ENCODE assay signal across 19 cellular contexts in genomic region chr9:2466703-2467102, GRCh38.
DNase-seq lines count a peak whose midpoint lies in the region; ATAC-seq and TF ChIP-seq lines count a peak whose summit lies in the region.
"Had no signal": no experiment of that assay in that cellular context is flagged by ENCODE, and none has a peak within 500 bp of the region (broad histone marks: within the 10 kb centered on the region; RNA-seq: fewer than 3 reads in every experiment).

No MANE protein-coding gene starts in this region.

- intact Hi-C loops in aorta (cut with DNase I): no loop called here

- H3K27ac ChIP-seq in C4-2B: peak overlapping the region; percentile 38; the same call in 1 of the 2 replicates
- H3K27ac ChIP-seq in aorta (ENCODE audit: low read depth in 1 of 2, low read length in 2 of 2): no peak overlapping the region
- H3K27ac ChIP-seq: suprapubic skin had no signal

- no peaks in the 10 kb centered on the region for H3K27me3 ChIP-seq in aorta (ENCODE audit: control insufficient read depth in 1 of 2, insufficient read depth in 2 of 2, low read length in 1 of 2)
- H3K27me3 ChIP-seq: cardiac muscle cell, suprapubic skin had no signal

- no peaks in the 10 kb centered on the region for H3K36me3 Mint-ChIP-seq in HFFc6 (ENCODE audit: low read depth)
- H3K36me3 Mint-ChIP-seq: activated CD8-positive, alpha-beta memory T cell treated with anti-CD3 and anti-CD28 coated beads, Interleukin-2, amount 10 ng/mL, durations not matched to agents 7 days and 5 days; immature natural killer cell had no signal

- H3K9me3 ChIP-seq in aorta (ENCODE audit: control insufficient read depth, low read length): no peaks in the 10 kb centered on the region
- H3K9me3 ChIP-seq: suprapubic skin had no signal

- no peak overlapping the region for H3K27ac Mint-ChIP-seq in HFFc6
- H3K27ac Mint-ChIP-seq: activated CD8-positive, alpha-beta memory T cell treated with anti-CD3 and anti-CD28 coated beads, Interleukin-2, amount 10 ng/mL, durations not matched to agents 7 days and 5 days; activated naive CD4-positive, alpha-beta T cell treated with anti-CD3 and anti-CD28 coated beads for 36 hours; immature natural killer cell had no signal

- peaks cover 2% of the 10 kb centered on the region; the same call in 1 of the 2 replicates for H3K27me3 Mint-ChIP-seq in HFFc6 (ENCODE audit: insufficient read depth)

- TF ChIP-seq CTCF in C4-2B (conservative IDR thresholded peaks at IDR 0.05) (no peak), LNCaP clone FGC (IDR thresholded peaks at IDR 0.05; ENCODE audit: control insufficient read depth, extremely low read depth, insufficient read depth) (no peak), HFFc6 (IDR thresholded peaks at IDR 0.05) (no peak)

- H3K36me3 ChIP-seq in aorta (ENCODE audit: control insufficient read depth in 1 of 2, insufficient read depth in 2 of 2, low read length in 1 of 2): no peaks in the 10 kb centered on the region
- H3K36me3 ChIP-seq: cardiac muscle cell, suprapubic skin had no signal

- H3K4me1 ChIP-seq in aorta (ENCODE audit: control insufficient read depth in 1 of 2, insufficient read depth in 2 of 2, low read length in 2 of 2): no peaks in the 10 kb centered on the region
- H3K4me1 ChIP-seq: suprapubic skin had no signal

- ATAC-seq in HG02763 (IDR thresholded peaks at IDR 0.05; ENCODE audit: unreplicated experiment) (no peak), aorta (ENCODE audit: low FRiP score) (no peak), GM18502 (IDR thresholded peaks at IDR 0.05; ENCODE audit: poor library complexity, unreplicated experiment) (no peak)
- ATAC-seq: activated CD8-positive, alpha-beta memory T cell treated with anti-CD3 and anti-CD28 coated beads, Interleukin-2, amount 10 ng/mL, durations not matched to agents 7 days and 5 days; Panc1 had no signal

- H3K4me3 Mint-ChIP-seq in HFFc6: no peak overlapping the region
- H3K4me3 Mint-ChIP-seq: activated CD8-positive, alpha-beta memory T cell treated with anti-CD3 and anti-CD28 coated beads, Interleukin-2, amount 10 ng/mL, durations not matched to agents 7 days and 5 days; activated naive CD4-positive, alpha-beta T cell treated with anti-CD3 and anti-CD28 coated beads for 36 hours; immature natural killer cell had no signal

- H3K4me1 Mint-ChIP-seq in HFFc6 (ENCODE audit: low read depth): peaks cover 7% of the 10 kb centered on the region; the same call in 1 of the 2 replicates
- H3K4me1 Mint-ChIP-seq: activated CD8-positive, alpha-beta memory T cell treated with anti-CD3 and anti-CD28 coated beads, Interleukin-2, amount 10 ng/mL, durations not matched to agents 7 days and 5 days; immature natural killer cell had no signal

- no peak overlapping the region for H3K4me3 ChIP-seq in LNCaP clone FGC (ENCODE audit: low read depth, low read length)
- no peak overlapping the region for H3K4me3 ChIP-seq in aorta (ENCODE audit: low read length in 2 of 2)
- H3K4me3 ChIP-seq: cardiac muscle cell, suprapubic skin had no signal

- WGBS in aorta, 2 donors: 68 to 73% methylated on average over 6 of the region's 6 CpGs

- DNase-seq in LNCaP clone FGC (ENCODE audit: low read depth) (peak; percentile 46), NCI-H526 (lab: John Stamatoyannopoulos, UW) (peak; percentile 89 to 91), left kidney (ENCODE audit: low read depth, low spot score) (peak; percentile 94), aorta (no peak), HFFc6 (no peak)
- DNase-seq: activated CD4-positive, CD25-positive, alpha-beta regulatory T cell; activated CD8-positive, alpha-beta memory T cell treated with anti-CD3 and anti-CD28 coated beads, Interleukin-2, amount 10 ng/mL, durations not matched to agents 7 days and 5 days; activated naive CD4-positive, alpha-beta T cell treated with anti-CD3 and anti-CD28 coated beads for 36 hours; DND-41; foreskin melanocyte; immature natural killer cell; KBM-7; T-helper 1 cell had no signal

- no peaks in the 10 kb centered on the region for H3K9me3 Mint-ChIP-seq in HFFc6

Comparison
In these comparisons a context has a peak if more than half of its experiments do, and no peak if none do; other contexts are left out.
1. DNase-seq: peak in LNCaP clone FGC (single experiment), NCI-H526 (2 of 2) and left kidney (single experiment); none in aorta (0 of 2) and HFFc6 (single experiment).